8 cellular contexts compared by ENCODE assay signal in the genomic region with DNA sequence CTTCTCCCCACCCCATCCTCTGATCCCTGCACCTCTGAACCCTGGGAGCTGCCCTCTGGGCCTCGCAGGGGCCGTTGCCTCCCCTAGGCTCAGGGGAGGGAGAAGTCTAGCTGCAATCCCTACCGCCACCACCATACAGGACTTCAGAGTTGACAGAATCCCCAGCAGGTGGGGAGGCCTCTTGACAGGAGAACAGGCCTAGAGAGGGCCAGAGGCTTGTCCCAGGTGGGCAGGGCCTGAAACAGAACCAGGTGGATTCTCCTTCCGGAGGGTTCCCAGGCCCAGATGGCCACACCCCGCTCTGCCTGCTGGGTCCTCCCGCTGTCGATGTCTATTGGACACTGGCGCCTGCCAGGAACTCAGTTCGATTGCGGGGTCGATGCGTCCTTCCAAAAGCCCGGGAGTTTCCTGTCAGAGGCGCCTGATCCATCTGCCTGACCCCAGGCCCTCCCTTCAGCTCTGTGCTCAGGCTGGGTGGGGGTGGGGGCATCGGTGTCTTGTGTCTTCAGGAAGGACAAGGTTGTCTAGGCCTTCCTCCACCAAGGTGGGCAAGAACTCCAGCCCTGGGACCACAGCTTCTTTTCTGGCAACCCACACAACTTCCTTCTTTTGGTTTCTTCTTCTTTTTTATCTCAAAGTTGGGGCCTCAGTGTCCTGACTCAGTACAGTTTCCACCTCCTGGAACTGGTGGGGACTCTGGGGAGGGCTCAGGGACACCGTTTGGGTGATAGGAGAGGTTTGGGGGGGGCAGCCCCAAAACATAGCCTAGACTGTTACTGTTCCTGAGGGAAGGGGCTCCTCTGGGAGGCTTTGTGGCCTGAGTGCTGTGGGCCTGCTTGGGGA. TPM values are rescaled to one million over a fixed set of nuclear protein-coding genes. Genes with fewer than 3 reads are reported as not detected.
DNase-seq lines count a peak whose midpoint lies in the region; ATAC-seq and TF ChIP-seq lines count a peak whose summit lies in the region.

No MANE protein-coding gene starts in this region.

- no peaks in the 10 kb centered on the region for H3K9me2 ChIP-seq in PC-3 (replicated peaks; ENCODE audit: low read length)

- peak; percentile 17; the same call in 1 of the 2 replicates for TF ChIP-seq CTCF in PC-3 (conservative IDR thresholded peaks at IDR 0.05; ENCODE audit: low read depth, low read length)
- TF ChIP-seq CTCF in RWPE1 (conservative IDR thresholded peaks at IDR 0.05; ENCODE audit: low read depth) = no peak

- peaks cover 44% of the 10 kb centered on the region for H3K4me1 ChIP-seq in PC-3 (ENCODE audit: insufficient read depth, low read length)

- POLR2A ChIA-PET in PC-3 (lab: Charles Lee; ENCODE audit: unreplicated experiment) (no interaction called here), RWPE1 (lab: Yijun Ruan, JAX; ENCODE audit: low non-redundant PET) (no interaction called here)

- CTCF ChIA-PET in PC-3 (lab: Charles Lee) (interaction anchor here (1.0 kb wide), 1 partner anchor 10 kb away, joined by 4 read pairs; no protein-coding TSS in a partner anchor), RWPE1 (lab: Yijun Ruan, JAX) (interaction anchor here (1.3 to 1.6 kb wide), 2 partner anchors 26 to 62 kb away, joined by 3 to 7 read pairs; no protein-coding TSS in a partner anchor)

- no TSS peak for BruUV-seq in PC-3 (replicated peaks; lab: Mats Ljungman, UMichigan)

- H3K9ac ChIP-seq in PC-3 (ENCODE audit: low read length) = no peak overlapping the region

- ATAC-seq in GM21723 (IDR thresholded peaks at IDR 0.05; ENCODE audit: unreplicated experiment) (peak; percentile 52), PC-3 (no peak), GM21367 (IDR thresholded peaks at IDR 0.05; ENCODE audit: unreplicated experiment) (no peak), HG02970 (IDR thresholded peaks at IDR 0.05; ENCODE audit: low FRiP score, unreplicated experiment) (no peak)

- DNase-seq in DMS153 (lab: John Stamatoyannopoulos, UW) (peak; percentile 95), PC-3 (no peak), iPS DF 19.7 (ENCODE audit: low read depth, low spot score) (peak; percentile 88), RWPE1 (ENCODE audit: low spot score) (no peak), NCI-H2107 (lab: John Stamatoyannopoulos, UW) (no peak)

- no peak overlapping the region for H2AFZ ChIP-seq in PC-3 (ENCODE audit: low read length)

- H3K79me2 ChIP-seq in PC-3 (ENCODE audit: low read length) = no peaks in the 10 kb centered on the region

- H3K27ac ChIP-seq in PC-3 (ENCODE audit: low read length) (peak overlapping the region; percentile 83; the same call in 1 of the 2 replicates), RWPE1 (no peak overlapping the region)

- no peaks in the 10 kb centered on the region for H4K20me1 ChIP-seq in PC-3 (ENCODE audit: low read length)

- no peak overlapping the region for H3K4me2 ChIP-seq in PC-3 (ENCODE audit: low read length)

- intact Hi-C loops in PC-3 (cut with micrococcal nuclease) = no loop called here

- no peaks in the 10 kb centered on the region for H3K27me3 ChIP-seq in PC-3 (ENCODE audit: low read length)

- no peaks in the 10 kb centered on the region for H3K9me3 ChIP-seq in PC-3 (ENCODE audit: low read length)

- H3K36me3 ChIP-seq in PC-3 (ENCODE audit: low read depth, low read length) = no peaks in the 10 kb centered on the region

- H3F3A ChIP-seq in PC-3 (ENCODE audit: low read length, unreplicated experiment) = no peaks in the 10 kb centered on the region

- no peak overlapping the region for H3K4me3 ChIP-seq in PC-3 (ENCODE audit: low read length)

RNA-seq across cellular contexts. Expression of a gene that starts 6.4 kb away (rescaled TPM):
- total RNA-seq in PC-3 (2014; rRNA removed) = 284 and 362 TPM in 2 replicates

RNA-seq across cellular contexts. Expression of a gene that starts 26.7 kb away (rescaled TPM):
- 12.2 and 16.2 TPM in 2 replicates for total RNA-seq in PC-3 (2014; rRNA removed)

RNA-seq across cellular contexts. Expression of a gene that starts 35.3 kb away (rescaled TPM):
- 86.2 and 124 TPM in 2 replicates for total RNA-seq in PC-3 (2014; rRNA removed)

Comparison
In these comparisons a context has a peak if more than half of its experiments do, and no peak if none do; other contexts are left out.
1. DNase-seq: peak in DMS153 (single experiment) and iPS DF 19.7 (single experiment); none in PC-3 (single experiment), RWPE1 (single experiment) and NCI-H2107 (single experiment).